ENCODE assay signal across 9 cellular contexts in genomic region chr11:73325036-73325981, GRCh38. TPM values are rescaled to one million over a fixed set of nuclear protein-coding genes. Genes with fewer than 3 reads are reported as not detected.
DNase-seq lines count a peak whose midpoint lies in the region; ATAC-seq, FAIRE-seq and TF ChIP-seq lines count a peak whose summit lies in the region.
"Had no signal": no experiment of that assay in that cellular context is flagged by ENCODE, and none has a peak within 500 bp of the region (broad histone marks: within the 10 kb centered on the region; RNA-seq: fewer than 3 reads in every experiment).

No MANE protein-coding gene starts in this region.

- H3K4me3 ChIP-seq in muscle layer of colon (ENCODE audit: low read depth in 1 of 2, low read length in 2 of 2), result peak overlapping the region in 1 of 2 donors; percentile 22

- H3K9me3 ChIP-seq in muscle layer of colon (ENCODE audit: low read length), result no peaks in the 10 kb centered on the region

- peak overlapping the region; percentile 75 for H3K27ac ChIP-seq in muscle layer of colon (ENCODE audit: low read depth, low read length)

- H3K27me3 ChIP-seq in muscle layer of colon (ENCODE audit: control insufficient read depth in 1 of 2, insufficient read depth in 2 of 2, low read length in 2 of 2), result no peaks in the 10 kb centered on the region

- H3K9ac ChIP-seq in muscle layer of colon (ENCODE audit: low read length), result peak overlapping the region; percentile 55

- no peaks in the 10 kb centered on the region for H3K36me3 ChIP-seq in muscle layer of colon (ENCODE audit: insufficient read depth, low read length)

- H3K4me1 ChIP-seq in muscle layer of colon (ENCODE audit: insufficient read depth, low read length), result peaks cover 91% of the 10 kb centered on the region

- TF ChIP-seq POLR2A in GM18505 (IDR thresholded peaks at IDR 0.05; ENCODE audit: borderline replicate concordance, extremely low read depth, insufficient read depth, insufficient read length), result peak; percentile 69

- no peak for FAIRE-seq in frontal cortex (lab: Jason Lieb, UNC)
- FAIRE-seq: bronchial epithelial cell had no signal

- DNase-seq in stimulated activated CD4-positive, alpha-beta T cell treated with anti-CD3 and anti-CD28 coated beads, Interleukin-15, amount 100 ng/mL, for 24 hours, result no peak
- no peak for DNase-seq in central memory CD4-positive, alpha-beta T cell
- no peak for DNase-seq in frontal cortex (ENCODE audit: low spot score in 2 of 2)

- ATAC-seq in GM18505 (IDR thresholded peaks at IDR 0.05; ENCODE audit: unreplicated experiment) (peak; percentile 58), HG02588 (IDR thresholded peaks at IDR 0.05; ENCODE audit: unreplicated experiment) (peak; percentile 61), SK-N-SH treated with all-trans-retinoic acid at 6 μM for 48 hours (no peak), HG03469 (IDR thresholded peaks at IDR 0.05; ENCODE audit: unreplicated experiment) (no peak)

TF ChIP-seq in SK-N-SH treated with all-trans-retinoic acid at 6 μM for 48 hours, 23 proteins besides CTCF, POLR2A, EP300 and RAD21:
- peak; percentile 40; the same call in 1 of the 2 replicates for TF ChIP-seq TCF4 (CRISPR knock-in tag; IDR thresholded peaks at IDR 0.05; ENCODE audit: borderline replicate concordance)
- no peak for TF ChIP-seq TOX (CRISPR knock-in tag; IDR thresholded peaks at IDR 0.05; ENCODE audit: borderline replicate concordance)

RNA-seq across cellular contexts. Expression of gene ARHGEF17, which starts 17.2 kb away (rescaled TPM):
- total RNA-seq in frontal cortex, result 16.3 TPM

RNA-seq across cellular contexts. Expression of gene RELT, which starts 50.9 kb away (rescaled TPM):
- total RNA-seq in frontal cortex, result 2.0 TPM

RNA-seq across cellular contexts. Expression of gene P2RY6, which starts 53.2 kb away (rescaled TPM):
- under 0.01 TPM for total RNA-seq in frontal cortex
- total RNA-seq: bronchial epithelial cell had no signal

Comparison
In these comparisons a context has a peak if more than half of its experiments do, and no peak if none do; other contexts are left out.
1. ATAC-seq: peak in GM18505 (single experiment) and HG02588 (single experiment); none in SK-N-SH treated with all-trans-retinoic acid at 6 μM for 48 hours (single experiment) and HG03469 (single experiment).